In genomic region chr11:67120881-67121710, GRCh38 we compare ENCODE assay signal across 8 cellular contexts. TPM values are rescaled to one million over a fixed set of nuclear protein-coding genes. Genes with fewer than 3 reads are reported as not detected.
DNase-seq lines count a peak whose midpoint lies in the region; ATAC-seq and TF ChIP-seq lines count a peak whose summit lies in the region.

No MANE protein-coding gene starts in this region.

- peaks cover 0 to 39% (median 7%) of the 10 kb centered on the region in 3 donors for H3K36me3 Mint-ChIP-seq in CD8-positive, alpha-beta memory T cell

- no peaks in the 10 kb centered on the region for H3K27me3 ChIP-seq in CD8-positive, alpha-beta memory T cell (ENCODE audit: insufficient read depth, low read length, poor library complexity, severe bottlenecking)
- H3K27me3 ChIP-seq in esophagus muscularis mucosa (no peaks in the 10 kb centered on the region), neutrophil (no peaks in the 10 kb centered on the region)

- no peak for TF ChIP-seq CTCF in HFF-Myc (IDR thresholded peaks at IDR 0.05; ENCODE audit: low read depth, low read length, missing control alignments)
- TF ChIP-seq CTCF in esophagus muscularis mucosa (IDR thresholded peaks at IDR 0.05): no peak
- TF ChIP-seq CTCF in neutrophil (IDR thresholded peaks at IDR 0.05): no peak

- H3K4me1 ChIP-seq in CD8-positive, alpha-beta memory T cell (ENCODE audit: insufficient read depth, low read length): peaks cover 23% of the 10 kb centered on the region
- H3K4me1 ChIP-seq in esophagus muscularis mucosa: peaks cover 27 to 71% (median 57%) of the 10 kb centered on the region in 4 donors
- peaks cover 50 to 51% of the 10 kb centered on the region in 2 experiments for H3K4me1 ChIP-seq in neutrophil (ENCODE audit: control insufficient read depth in 1 of 2, insufficient read depth in 1 of 2, low read depth in 1 of 2, low read length in 1 of 2)

- H3K4me1 Mint-ChIP-seq in CD8-positive, alpha-beta memory T cell: peaks cover 22 to 46% (median 35%) of the 10 kb centered on the region in 3 donors

- ATAC-seq in GM18868 (IDR thresholded peaks at IDR 0.05; ENCODE audit: unreplicated experiment): no peak
- no peak for ATAC-seq in GM21786 (IDR thresholded peaks at IDR 0.05; ENCODE audit: unreplicated experiment)

- POLR2A ChIA-PET in CD8-positive, alpha-beta memory T cell (lab: Charles Lee): no interaction called here

- CTCF ChIA-PET in CD8-positive, alpha-beta memory T cell (lab: Charles Lee): interaction anchor here (1.0 kb wide), 1 partner anchor 40 kb away, joined by 4 read pairs; no protein-coding TSS in a partner anchor

- peak overlapping the region; percentile 78 for H3K27ac ChIP-seq in CD8-positive, alpha-beta memory T cell (ENCODE audit: low read depth, low read length)
- H3K27ac ChIP-seq in esophagus muscularis mucosa (replicated peaks in 1 of 4) (peak overlapping the region; percentile 99), neutrophil (peak overlapping the region; percentile 99)

- H3K27me3 Mint-ChIP-seq in CD8-positive, alpha-beta memory T cell: no peaks in the 10 kb centered on the region

- peak overlapping the region; percentile 94 for H3K4me3 ChIP-seq in CD8-positive, alpha-beta memory T cell (ENCODE audit: low read length)
- peak overlapping the region; percentile 65 for H3K4me3 ChIP-seq in HFF-Myc (replicated peaks; ENCODE audit: low read depth, low read length)
- peak overlapping the region; percentile 94 to 100 (median 98) for H3K4me3 ChIP-seq in esophagus muscularis mucosa
- peak overlapping the region; percentile 91 to 100 for H3K4me3 ChIP-seq in neutrophil (ENCODE audit: low read depth in 1 of 2, low read length in 1 of 2)

- no peak for TF ChIP-seq EP300 in esophagus muscularis mucosa (IDR thresholded peaks at IDR 0.05)

- H3K9me3 ChIP-seq in CD8-positive, alpha-beta memory T cell (ENCODE audit: low read length): no peaks in the 10 kb centered on the region
- H3K9me3 ChIP-seq in esophagus muscularis mucosa: no peaks in the 10 kb centered on the region
- no peaks in the 10 kb centered on the region for H3K9me3 ChIP-seq in neutrophil

- intact Hi-C loops in esophagus muscularis mucosa (cut with DNase I): no loop called here

- DNase-seq in CD8-positive, alpha-beta memory T cell: no peak
- DNase-seq in HFF-Myc (ENCODE audit: extremely low read depth, low read depth): no peak
- peak; percentile 94 for DNase-seq in SKM-1 treated with dmso at 0.1 percent for 144 hours (lab: John Stamatoyannopoulos, UW; ENCODE audit: unreplicated experiment)
- no peak for DNase-seq in esophagus muscularis mucosa (ENCODE audit: extremely low spot score)
- no peak for DNase-seq in central memory CD4-positive, alpha-beta T cell

- no peaks in the 10 kb centered on the region for H3K9me3 Mint-ChIP-seq in CD8-positive, alpha-beta memory T cell

- peak overlapping the region; percentile 91 to 99 (median 97) for H3K4me3 Mint-ChIP-seq in CD8-positive, alpha-beta memory T cell

- peak overlapping the region; percentile 72 to 98 (median 96) for H3K27ac Mint-ChIP-seq in CD8-positive, alpha-beta memory T cell

- H3K36me3 ChIP-seq in CD8-positive, alpha-beta memory T cell (ENCODE audit: insufficient read depth, low read length): no peaks in the 10 kb centered on the region
- H3K36me3 ChIP-seq in esophagus muscularis mucosa (peaks cover 0 to 5% (median under 1%) of the 10 kb centered on the region in 4 donors), neutrophil (peaks cover 18% of the 10 kb centered on the region)

- no peak for TF ChIP-seq POLR2A in esophagus muscularis mucosa (IDR thresholded peaks at IDR 0.05; ENCODE audit: low read depth)

- WGBS in esophagus muscularis mucosa: 8% methylated on average over 9 of the region's 9 CpGs

RNA-seq across cellular contexts. Expression of gene KDM2A, which starts 2.0 kb away (rescaled TPM):
- total RNA-seq in CD8-positive, alpha-beta memory T cell: 100 to 1,000 TPM; 101 to 107 TPM
- polyA plus RNA-seq in CD8-positive, alpha-beta memory T cell: 20.4 TPM
- total RNA-seq in esophagus muscularis mucosa: 10 to 100 TPM; 44.9 to 69.5 (median 51.4) TPM
